ENCODE assay signal across 2 cellular contexts in the genomic region with DNA sequence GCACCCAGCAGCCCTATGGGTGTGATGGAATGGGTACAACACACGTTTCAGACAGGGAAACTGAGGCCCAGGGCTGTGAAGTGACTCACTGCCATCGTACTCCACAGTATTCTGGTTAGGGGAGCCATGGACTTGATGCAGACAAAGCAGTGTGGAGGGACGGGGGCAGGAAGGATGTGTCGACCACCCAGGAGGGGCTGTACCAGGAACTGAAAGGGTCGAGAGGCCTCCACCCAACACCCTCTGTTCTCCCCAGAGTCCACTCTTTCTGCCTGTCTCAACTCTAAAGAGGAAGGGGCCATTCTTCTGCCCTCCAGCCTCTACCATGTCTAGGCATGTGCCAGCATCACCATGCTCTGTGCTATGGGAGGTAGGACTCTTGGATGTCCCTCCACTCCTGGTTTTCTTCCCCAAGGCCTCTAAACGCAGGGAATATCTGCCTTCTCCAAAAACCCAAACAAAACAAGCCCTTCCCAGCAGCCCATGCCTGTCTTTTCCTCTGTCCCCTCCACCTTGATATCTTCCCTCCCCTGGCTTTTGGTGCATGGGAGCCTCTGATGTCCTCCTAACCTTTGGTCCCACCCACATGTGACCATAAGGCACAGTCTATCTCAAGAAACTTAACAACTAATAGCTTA.
TF ChIP-seq lines count a peak whose summit lies in the region.

No MANE protein-coding gene starts in this region.

TF ChIP-seq in SK-N-SH, 30 proteins besides CTCF, POLR2A, EP300 and RAD21 (continued from another document):
- TF ChIP-seq, protein P1, sequence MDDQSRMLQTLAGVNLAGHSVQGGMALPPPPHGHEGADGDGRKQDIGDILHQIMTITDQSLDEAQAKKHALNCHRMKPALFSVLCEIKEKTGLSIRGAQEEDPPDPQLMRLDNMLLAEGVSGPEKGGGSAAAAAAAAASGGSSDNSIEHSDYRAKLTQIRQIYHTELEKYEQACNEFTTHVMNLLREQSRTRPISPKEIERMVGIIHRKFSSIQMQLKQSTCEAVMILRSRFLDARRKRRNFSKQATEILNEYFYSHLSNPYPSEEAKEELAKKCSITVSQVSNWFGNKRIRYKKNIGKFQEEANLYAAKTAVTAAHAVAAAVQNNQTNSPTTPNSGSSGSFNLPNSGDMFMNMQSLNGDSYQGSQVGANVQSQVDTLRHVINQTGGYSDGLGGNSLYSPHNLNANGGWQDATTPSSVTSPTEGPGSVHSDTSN (IDR thresholded peaks at IDR 0.05) = no peak
- no peak for TF ChIP-seq ELF1 (IDR thresholded peaks at IDR 0.05)

TF ChIP-seq in SK-N-SH treated with all-trans-retinoic acid at 6 μM for 48 hours, 23 proteins besides CTCF, POLR2A, EP300 and RAD21 (continued from another document):
- TF ChIP-seq, protein P2, sequence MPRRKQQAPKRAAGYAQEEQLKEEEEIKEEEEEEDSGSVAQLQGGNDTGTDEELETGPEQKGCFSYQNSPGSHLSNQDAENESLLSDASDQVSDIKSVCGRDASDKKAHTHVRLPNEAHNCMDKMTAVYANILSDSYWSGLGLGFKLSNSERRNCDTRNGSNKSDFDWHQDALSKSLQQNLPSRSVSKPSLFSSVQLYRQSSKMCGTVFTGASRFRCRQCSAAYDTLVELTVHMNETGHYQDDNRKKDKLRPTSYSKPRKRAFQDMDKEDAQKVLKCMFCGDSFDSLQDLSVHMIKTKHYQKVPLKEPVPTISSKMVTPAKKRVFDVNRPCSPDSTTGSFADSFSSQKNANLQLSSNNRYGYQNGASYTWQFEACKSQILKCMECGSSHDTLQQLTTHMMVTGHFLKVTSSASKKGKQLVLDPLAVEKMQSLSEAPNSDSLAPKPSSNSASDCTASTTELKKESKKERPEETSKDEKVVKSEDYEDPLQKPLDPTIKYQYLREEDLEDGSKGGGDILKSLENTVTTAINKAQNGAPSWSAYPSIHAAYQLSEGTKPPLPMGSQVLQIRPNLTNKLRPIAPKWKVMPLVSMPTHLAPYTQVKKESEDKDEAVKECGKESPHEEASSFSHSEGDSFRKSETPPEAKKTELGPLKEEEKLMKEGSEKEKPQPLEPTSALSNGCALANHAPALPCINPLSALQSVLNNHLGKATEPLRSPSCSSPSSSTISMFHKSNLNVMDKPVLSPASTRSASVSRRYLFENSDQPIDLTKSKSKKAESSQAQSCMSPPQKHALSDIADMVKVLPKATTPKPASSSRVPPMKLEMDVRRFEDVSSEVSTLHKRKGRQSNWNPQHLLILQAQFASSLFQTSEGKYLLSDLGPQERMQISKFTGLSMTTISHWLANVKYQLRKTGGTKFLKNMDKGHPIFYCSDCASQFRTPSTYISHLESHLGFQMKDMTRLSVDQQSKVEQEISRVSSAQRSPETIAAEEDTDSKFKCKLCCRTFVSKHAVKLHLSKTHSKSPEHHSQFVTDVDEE (CRISPR knock-in tag; IDR thresholded peaks at IDR 0.05) = no peak
- no peak for TF ChIP-seq ZNF8 (CRISPR knock-in tag; IDR thresholded peaks at IDR 0.05)
- TF ChIP-seq GLIS3 (CRISPR knock-in tag; IDR thresholded peaks at IDR 0.05) = no peak
- TF ChIP-seq, protein P3, sequence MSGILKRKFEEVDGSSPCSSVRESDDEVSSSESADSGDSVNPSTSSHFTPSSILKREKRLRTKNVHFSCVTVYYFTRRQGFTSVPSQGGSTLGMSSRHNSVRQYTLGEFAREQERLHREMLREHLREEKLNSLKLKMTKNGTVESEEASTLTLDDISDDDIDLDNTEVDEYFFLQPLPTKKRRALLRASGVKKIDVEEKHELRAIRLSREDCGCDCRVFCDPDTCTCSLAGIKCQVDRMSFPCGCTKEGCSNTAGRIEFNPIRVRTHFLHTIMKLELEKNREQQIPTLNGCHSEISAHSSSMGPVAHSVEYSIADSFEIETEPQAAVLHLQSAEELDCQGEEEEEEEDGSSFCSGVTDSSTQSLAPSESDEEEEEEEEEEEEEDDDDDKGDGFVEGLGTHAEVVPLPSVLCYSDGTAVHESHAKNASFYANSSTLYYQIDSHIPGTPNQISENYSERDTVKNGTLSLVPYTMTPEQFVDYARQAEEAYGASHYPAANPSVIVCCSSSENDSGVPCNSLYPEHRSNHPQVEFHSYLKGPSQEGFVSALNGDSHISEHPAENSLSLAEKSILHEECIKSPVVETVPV (CRISPR knock-in tag; IDR thresholded peaks at IDR 0.05) = no peak
- TF ChIP-seq, protein P4, sequence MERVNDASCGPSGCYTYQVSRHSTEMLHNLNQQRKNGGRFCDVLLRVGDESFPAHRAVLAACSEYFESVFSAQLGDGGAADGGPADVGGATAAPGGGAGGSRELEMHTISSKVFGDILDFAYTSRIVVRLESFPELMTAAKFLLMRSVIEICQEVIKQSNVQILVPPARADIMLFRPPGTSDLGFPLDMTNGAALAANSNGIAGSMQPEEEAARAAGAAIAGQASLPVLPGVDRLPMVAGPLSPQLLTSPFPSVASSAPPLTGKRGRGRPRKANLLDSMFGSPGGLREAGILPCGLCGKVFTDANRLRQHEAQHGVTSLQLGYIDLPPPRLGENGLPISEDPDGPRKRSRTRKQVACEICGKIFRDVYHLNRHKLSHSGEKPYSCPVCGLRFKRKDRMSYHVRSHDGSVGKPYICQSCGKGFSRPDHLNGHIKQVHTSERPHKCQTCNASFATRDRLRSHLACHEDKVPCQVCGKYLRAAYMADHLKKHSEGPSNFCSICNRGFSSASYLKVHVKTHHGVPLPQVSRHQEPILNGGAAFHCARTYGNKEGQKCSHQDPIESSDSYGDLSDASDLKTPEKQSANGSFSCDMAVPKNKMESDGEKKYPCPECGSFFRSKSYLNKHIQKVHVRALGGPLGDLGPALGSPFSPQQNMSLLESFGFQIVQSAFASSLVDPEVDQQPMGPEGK (CRISPR knock-in tag; IDR thresholded peaks at IDR 0.05; ENCODE audit: borderline replicate concordance) = no peak
- no peak for TF ChIP-seq ZC3H10 (CRISPR knock-in tag; IDR thresholded peaks at IDR 0.05)
